13 cellular contexts compared by ENCODE assay signal in genomic region chr22:46355996-46356471, GRCh38.
"Had no signal": no experiment of that assay in that cellular context is flagged by ENCODE, and none has a peak within 500 bp of the region (broad histone marks: within the 10 kb centered on the region; RNA-seq: fewer than 3 reads in every experiment).

No MANE protein-coding gene starts in this region.

- H3K27me3 ChIP-seq: colonic mucosa, heart right ventricle, sigmoid colon, testis, vagina had no signal

- ATAC-seq: natural killer cell treated with Interleukin-12 subunit alpha and Interleukin-12 subunit beta and Interleukin-15 and Interleukin-18, amount 100 ng/mL, for 72 hours had no signal

- H3K36me3 Mint-ChIP-seq: natural killer cell treated with Interleukin-12 subunit alpha and Interleukin-12 subunit beta and Interleukin-15 and Interleukin-18, amount 100 ng/mL, for 72 hours had no signal

- H3K27ac ChIP-seq: colonic mucosa, sigmoid colon, testis, vagina, VCaP had no signal

- H3K4me3 ChIP-seq: colonic mucosa, heart right ventricle, lung, sigmoid colon, testis, vagina had no signal

- H3K9me3 Mint-ChIP-seq: activated naive CD8-positive, alpha-beta T cell treated with anti-CD3 and anti-CD28 coated beads, Interleukin-2, amount 50 U/mL, for 24 hours; activated T-helper 1 cell treated with anti-CD3 and anti-CD28 coated beads, Interleukin-12 subunit alpha, Interleukin-12 subunit beta, Interleukin-2, Interleukin-4 antibody, amounts not matched to agents 30 ng/mL and 10 ng/mL and 1 ng/mL, durations not matched to agents 14 hours and 24 hours and 36 hours; natural killer cell treated with Interleukin-12 subunit alpha and Interleukin-12 subunit beta and Interleukin-15 and Interleukin-18, amount 100 ng/mL, for 72 hours; stimulated activated naive CD8-positive, alpha-beta T cell treated with anti-CD3 and anti-CD28 coated beads, Interleukin-15, Interleukin-2, amounts not matched to agents 100 ng/mL and 50 ng/mL, for 24 hours had no signal

- H3K4me3 Mint-ChIP-seq: activated naive CD8-positive, alpha-beta T cell treated with anti-CD3 and anti-CD28 coated beads, Interleukin-2, amount 50 U/mL, for 24 hours; activated T-helper 1 cell treated with anti-CD3 and anti-CD28 coated beads, Interleukin-12 subunit alpha, Interleukin-12 subunit beta, Interleukin-2, Interleukin-4 antibody, amounts not matched to agents 30 ng/mL and 10 ng/mL and 1 ng/mL, durations not matched to agents 14 hours and 24 hours and 36 hours; natural killer cell treated with Interleukin-12 subunit alpha and Interleukin-12 subunit beta and Interleukin-15 and Interleukin-18, amount 100 ng/mL, for 72 hours; stimulated activated naive CD8-positive, alpha-beta T cell treated with anti-CD3 and anti-CD28 coated beads, Interleukin-15, Interleukin-2, amounts not matched to agents 100 ng/mL and 50 ng/mL, for 24 hours had no signal

- H3K4me1 ChIP-seq: colonic mucosa, sigmoid colon, testis had no signal

- H3K27ac Mint-ChIP-seq: activated naive CD8-positive, alpha-beta T cell treated with anti-CD3 and anti-CD28 coated beads, Interleukin-2, amount 50 U/mL, for 24 hours; activated T-helper 1 cell treated with anti-CD3 and anti-CD28 coated beads, Interleukin-12 subunit alpha, Interleukin-12 subunit beta, Interleukin-2, Interleukin-4 antibody, amounts not matched to agents 30 ng/mL and 10 ng/mL and 1 ng/mL, durations not matched to agents 14 hours and 24 hours and 36 hours; natural killer cell treated with Interleukin-12 subunit alpha and Interleukin-12 subunit beta and Interleukin-15 and Interleukin-18, amount 100 ng/mL, for 72 hours; progenitor cell of endocrine pancreas; stimulated activated naive CD8-positive, alpha-beta T cell treated with anti-CD3 and anti-CD28 coated beads, Interleukin-15, Interleukin-2, amounts not matched to agents 100 ng/mL and 50 ng/mL, for 24 hours had no signal

- DNase-seq: sigmoid colon, T1000 had no signal

- H3K27me3 Mint-ChIP-seq: activated naive CD8-positive, alpha-beta T cell treated with anti-CD3 and anti-CD28 coated beads, Interleukin-2, amount 50 U/mL, for 24 hours; natural killer cell treated with Interleukin-12 subunit alpha and Interleukin-12 subunit beta and Interleukin-15 and Interleukin-18, amount 100 ng/mL, for 72 hours; progenitor cell of endocrine pancreas; stimulated activated naive CD8-positive, alpha-beta T cell treated with anti-CD3 and anti-CD28 coated beads, Interleukin-15, Interleukin-2, amounts not matched to agents 100 ng/mL and 50 ng/mL, for 24 hours had no signal

- H3K9me3 ChIP-seq: colonic mucosa, sigmoid colon, testis, vagina had no signal

- H3K36me3 ChIP-seq: colonic mucosa had no signal
